8 cellular contexts compared by ENCODE assay signal in genomic region chr2:62215306-62216064, GRCh38. TPM values are rescaled to one million over a fixed set of nuclear protein-coding genes. Genes with fewer than 3 reads are reported as not detected.
DNase-seq lines count a peak whose midpoint lies in the region; ATAC-seq, FAIRE-seq and TF ChIP-seq lines count a peak whose summit lies in the region.

No MANE protein-coding gene starts in this region.

- no peak overlapping the region for H3K9ac ChIP-seq in mammary epithelial cell (ENCODE audit: insufficient read depth, low read length)
- H3K9ac ChIP-seq in HepG2 (ENCODE audit: insufficient read depth, low read depth, low read length) = no peak overlapping the region

- H3K27ac Mint-ChIP-seq in MCF 10A (ENCODE audit: low read depth, unreplicated experiment) = peak overlapping the region; percentile 61

- H4K20me1 ChIP-seq in mammary epithelial cell (ENCODE audit: insufficient read depth, low read length) = no peaks in the 10 kb centered on the region
- peaks cover 96% of the 10 kb centered on the region; the same call in 1 of the 2 replicates for H4K20me1 ChIP-seq in HepG2 (ENCODE audit: insufficient read depth, low read length)

- CTCF ChIA-PET in MCF 10A (lab: Yijun Ruan, JAX) (interaction anchor here (0.6 to 1.5 kb wide), 4 partner anchors 17 to 228 kb away, joined by 3 to 8 read pairs (median 4); no protein-coding TSS in a partner anchor), mammary epithelial cell (lab: Charles Lee; ENCODE audit: low non-redundant PET) (no interaction called here), HepG2 (lab: Yijun Ruan, JAX; ENCODE audit: low intra/inter-chr PET ratio, low total read pairs) (no interaction called here)

- H3K79me2 ChIP-seq in mammary epithelial cell (ENCODE audit: insufficient read depth, low read length) (peaks cover 100% of the 10 kb centered on the region), HepG2 (ENCODE audit: insufficient read depth, low read length) (peaks cover 98% of the 10 kb centered on the region)

- no peak for TF ChIP-seq RAD21 in HepG2 (CRISPR knock-in tag; IDR thresholded peaks at IDR 0.05)

- WGBS in mammary epithelial cell (ENCODE audit: low coverage, missing lambda C conversion rate) = 56% methylated on average over 11 of the region's 11 CpGs
- 91% methylated on average over 11 of the region's 11 CpGs for WGBS in HepG2 (ENCODE audit: low lambda C conversion rate)

- dilution Hi-C loops in mammary epithelial cell (cut with HindIII; ENCODE audit: low sequenced_read_pairs) = no loop called here

- H3K4me1 ChIP-seq in mammary epithelial cell (ENCODE audit: insufficient read depth, low read length) (peaks cover 17% of the 10 kb centered on the region), breast epithelium (peaks cover 9 to 17% of the 10 kb centered on the region in 2 donors), HepG2 (ENCODE audit: insufficient read depth, low read length) (peaks cover 65% of the 10 kb centered on the region), upper lobe of right lung (peaks cover 52% of the 10 kb centered on the region)

- TF ChIP-seq POLR2A in breast epithelium (IDR thresholded peaks at IDR 0.05) (no peak), HepG2 (IDR thresholded peaks at IDR 0.05; ENCODE audit: insufficient read depth in 1 of 2, low read depth in 2 of 2, low read length in 2 of 2) (0 out of 4 replicates have a peak, but pooled peaks of 1 of the 2 experiments have one; percentile 3)

- H3K36me3 Mint-ChIP-seq in MCF 10A (ENCODE audit: insufficient read depth, unreplicated experiment) = peaks cover 6% of the 10 kb centered on the region

- TF ChIP-seq CTCF in MCF 10A (IDR thresholded peaks at IDR 0.05; ENCODE audit: unreplicated experiment) = no peak
- TF ChIP-seq CTCF in mammary epithelial cell (conservative IDR thresholded peaks at IDR 0.05 in 1 of 2, IDR thresholded peaks at IDR 0.05 in 1 of 2; ENCODE audit: extremely low read depth in 1 of 2, insufficient read depth in 1 of 2, low read depth in 1 of 2, low read length in 2 of 2) = no peak
- no peak for TF ChIP-seq CTCF in breast epithelium (IDR thresholded peaks at IDR 0.05)
- TF ChIP-seq CTCF in HepG2 (CRISPR knock-in tag; IDR thresholded peaks at IDR 0.05) = no peak
- no peak for TF ChIP-seq CTCF in upper lobe of right lung (IDR thresholded peaks at IDR 0.05)

- no peak overlapping the region for H3K4me3 Mint-ChIP-seq in MCF 10A (ENCODE audit: unreplicated experiment)

- H3K4me1 Mint-ChIP-seq in MCF 10A (ENCODE audit: insufficient read depth, unreplicated experiment) = peaks cover 32% of the 10 kb centered on the region

- H3K36me3 ChIP-seq in mammary epithelial cell (ENCODE audit: insufficient read depth, low read length) (no peaks in the 10 kb centered on the region), breast epithelium (no peaks in the 10 kb centered on the region), HepG2 (replicated peaks in 1 of 2; ENCODE audit: control insufficient read depth in 1 of 2, insufficient read depth in 2 of 2, low read length in 2 of 2) (peaks cover 1 to 3% of the 10 kb centered on the region in 2 experiments; a peak in 1 of 5 replicates), upper lobe of right lung (no peaks in the 10 kb centered on the region)

- no peaks in the 10 kb centered on the region for H3K27me3 ChIP-seq in mammary epithelial cell (ENCODE audit: insufficient read depth, low read length)
- no peaks in the 10 kb centered on the region for H3K27me3 ChIP-seq in breast epithelium
- no peaks in the 10 kb centered on the region for H3K27me3 ChIP-seq in HepG2 (ENCODE audit: control insufficient read depth in 1 of 2, insufficient read depth in 2 of 2, low read length in 2 of 2)
- no peaks in the 10 kb centered on the region for H3K27me3 ChIP-seq in upper lobe of right lung

- H3K9me3 ChIP-seq in mammary epithelial cell (replicated peaks; ENCODE audit: insufficient read depth, low read length) = no peaks in the 10 kb centered on the region
- no peaks in the 10 kb centered on the region for H3K9me3 ChIP-seq in breast epithelium
- peaks cover 9% of the 10 kb centered on the region; the same call in 1 of the 2 replicates for H3K9me3 ChIP-seq in HepG2 (ENCODE audit: low read length)
- no peaks in the 10 kb centered on the region for H3K9me3 ChIP-seq in upper lobe of right lung

- H3K9me3 Mint-ChIP-seq in MCF 10A (ENCODE audit: unreplicated experiment) = no peaks in the 10 kb centered on the region

- H2AFZ ChIP-seq in mammary epithelial cell (ENCODE audit: low read depth, low read length) = no peak overlapping the region
- H2AFZ ChIP-seq in HepG2 (ENCODE audit: low read length) = no peak overlapping the region

- FAIRE-seq in HepG2 (lab: Jason Lieb, UNC) = no peak

- DNase-seq in MCF 10A (ENCODE audit: unreplicated experiment) (no peak), mammary epithelial cell (no peak), breast epithelium (ENCODE audit: low spot score in 2 of 2) (no peak), HepG2 (ENCODE audit: low spot score) (no peak), upper lobe of right lung (no peak), AML-193 (lab: John Stamatoyannopoulos, UW) (no peak), NCI-H1417 (lab: John Stamatoyannopoulos, UW) (no peak), nucleus accumbens (lab: John Stamatoyannopoulos, UW) (no peak)

- H3K27me3 Mint-ChIP-seq in MCF 10A (ENCODE audit: insufficient read depth, unreplicated experiment) = no peaks in the 10 kb centered on the region

- H3K4me2 ChIP-seq in mammary epithelial cell (ENCODE audit: insufficient read depth, low read depth, low read length) = no peak overlapping the region
- H3K4me2 ChIP-seq in HepG2 (ENCODE audit: low read depth, low read length) = no peak overlapping the region; the same call in 1 of the 2 replicates

- H3K27ac ChIP-seq in mammary epithelial cell (ENCODE audit: insufficient read depth, low read depth, low read length) = no peak overlapping the region
- peak overlapping the region; percentile 68 to 78 for H3K27ac ChIP-seq in breast epithelium
- no peak overlapping the region for H3K27ac ChIP-seq in HepG2 (ENCODE audit: extremely low read length, insufficient read depth, low read length)
- H3K27ac ChIP-seq in upper lobe of right lung = peak overlapping the region; percentile 27

- POLR2A ChIA-PET in MCF 10A (lab: Yijun Ruan, JAX) (interaction anchor here (0.6 to 1.5 kb wide), 5 partner anchors 15 to 1305 kb away, joined by 3 to 6 read pairs (median 3); no protein-coding TSS in a partner anchor), HepG2 (lab: Yijun Ruan, JAX) (no interaction called here)

- ATAC-seq in HepG2 (peak; percentile 22), upper lobe of right lung (peak; percentile 35)

- intact Hi-C loops in MCF 10A (cut with micrococcal nuclease) = no loop called here
- intact Hi-C loops in mammary epithelial cell (cut with micrococcal nuclease) = no loop called here
- intact Hi-C loops in breast epithelium (cut with DNase I; ENCODE audit: low total_unique reads) = no loop called here
- intact Hi-C loops in HepG2 (cut with micrococcal nuclease; ENCODE audit: unreplicated experiment) = no loop called here
- intact Hi-C loops in upper lobe of right lung (cut with DNase I) = no loop called here

- TF ChIP-seq EP300 in HepG2 (IDR thresholded peaks at IDR 0.05; ENCODE audit: low read depth in 2 of 2, low read length in 2 of 2) = no peak
- no peak for TF ChIP-seq EP300 in HepG2 (CRISPR knock-in tag; IDR thresholded peaks at IDR 0.05; ENCODE audit: borderline replicate concordance)

- in situ Hi-C loops in mammary epithelial cell (cut with MboI; ENCODE audit: low sequenced_read_pairs in 2 of 2) = no loop called here
- in situ Hi-C loops in HepG2 (cut with HindIII; ENCODE audit: extremely low pct_ligation_motif_present, low pct_unique_long_range_greater_than_20kb) = no loop called here

- no peak overlapping the region for H3K4me3 ChIP-seq in mammary epithelial cell (replicated peaks in 1 of 3; ENCODE audit: insufficient read depth in 1 of 3, low read depth in 2 of 3, low read length in 3 of 3)
- peak overlapping the region in 1 of 3 donors; percentile 32 for H3K4me3 ChIP-seq in breast epithelium
- H3K4me3 ChIP-seq in HepG2 (replicated peaks in 1 of 3; ENCODE audit: insufficient read depth in 1 of 3, low read depth in 2 of 3, low read length in 3 of 3) = no peak overlapping the region
- H3K4me3 ChIP-seq in upper lobe of right lung = no peak overlapping the region

- BruUV-seq in MCF 10A (replicated peaks; lab: Mats Ljungman, UMichigan) = no TSS peak
- BruUV-seq in mammary epithelial cell (replicated peaks; lab: Mats Ljungman, UMichigan) = no TSS peak
- no TSS peak for BruUV-seq in HepG2 (replicated peaks; lab: Mats Ljungman, UMichigan)

TF ChIP-seq in HepG2, 621 proteins besides CTCF, POLR2A, EP300 and RAD21 (continues in another document):
- no peak for TF ChIP-seq ZSCAN21 (CRISPR knock-in tag; IDR thresholded peaks at IDR 0.05; ENCODE audit: borderline replicate concordance)
- TF ChIP-seq PHF8 (CRISPR knock-in tag; IDR thresholded peaks at IDR 0.05) = 0 out of 2 replicates have a peak, but pooled peaks have one; percentile 13
- TF ChIP-seq CCDC6 (CRISPR knock-in tag; IDR thresholded peaks at IDR 0.05) = no peak

RNA-seq across cellular contexts. Expression of gene B3GNT2, which starts 19.6 kb away (rescaled TPM):
- total RNA-seq in MCF 10A (2022) = 12.3 and 15.3 TPM in 2 replicates
- 10 to 100 TPM; 35.2 to 44.8 TPM for total RNA-seq in mammary epithelial cell
- 21.2 TPM for polyA plus RNA-seq in mammary epithelial cell
- 32.4 TPM for polyA minus RNA-seq in mammary epithelial cell
- 10 to 100 TPM; 16.3 to 39.5 (median 25.6) TPM for total RNA-seq in breast epithelium
- 19.5 and 28.5 TPM in 2 replicates for total RNA-seq in HepG2 (2016; rRNA removed; fragmentation: Illumina TruSeq; extraction: Trizol)
- total RNA-seq in HepG2 (2016; cell fraction: cytosol; rRNA removed; fragmentation: Illumina TruSeq; extraction: Trizol; ENCODE audit: low read depth) = 5.6 and 5.7 TPM in 2 replicates
- 19.3 and 27.8 TPM in 2 replicates for total RNA-seq in HepG2 (2016; cell fraction: insoluble cytoplasmic fraction; rRNA removed; fragmentation: Illumina TruSeq; extraction: Trizol)
- total RNA-seq in HepG2 (2016; cell fraction: membrane; rRNA removed; fragmentation: Illumina TruSeq; extraction: Trizol) = 13.3 and 14.8 TPM in 2 replicates
- 27.5 and 28.5 TPM in 2 replicates for total RNA-seq in HepG2 (2016; cell fraction: nucleus; rRNA removed; fragmentation: Illumina TruSeq; extraction: Trizol)
- polyA plus RNA-seq in HepG2 (2011; rRNA removed) = 26.3 and 29.3 TPM in 2 replicates
- 15.9 and 28.7 TPM in 2 replicates for polyA plus RNA-seq in HepG2 (2011; cell fraction: cytosol; rRNA removed)
- 7.3 and 11.3 TPM in 2 replicates for polyA plus RNA-seq in HepG2 (2011; cell fraction: nucleus; rRNA removed)
- 54.4 and 58.5 TPM in 2 replicates for polyA plus RNA-seq in HepG2 (2012)
- 1.4 and 1.7 TPM in 2 replicates for polyA plus RNA-seq in HepG2 (2016; cell fraction: cytosol; fragmentation: Illumina TruSeq; extraction: Trizol; ENCODE audit: low read depth)
- polyA plus RNA-seq in HepG2 (2016; cell fraction: insoluble cytoplasmic fraction; fragmentation: Illumina TruSeq; extraction: Trizol; ENCODE audit: low read depth) = 17.4 and 17.6 TPM in 2 replicates
- 5.6 and 5.8 TPM in 2 replicates for polyA plus RNA-seq in HepG2 (2016; cell fraction: membrane; fragmentation: Illumina TruSeq; extraction: Trizol; ENCODE audit: low read depth)
- 29.6 and 33.7 TPM in 2 replicates for polyA plus RNA-seq in HepG2 (2016; cell fraction: nucleus; fragmentation: Illumina TruSeq; extraction: Trizol; ENCODE audit: insufficient read depth, low read depth)
- polyA minus RNA-seq in HepG2 (2011; rRNA and poly(A)+ RNA removed; ENCODE audit: low replicate concordance) = 11.0 and 33.8 TPM in 2 replicates
- polyA minus RNA-seq in HepG2 (2011; cell fraction: cytosol; rRNA and poly(A)+ RNA removed) = 29.1 and 41.9 TPM in 2 replicates
- polyA minus RNA-seq in HepG2 (2011; cell fraction: nucleus; rRNA and poly(A)+ RNA removed) = 28.5 and 42.8 TPM in 2 replicates
- 38.6 TPM for total RNA-seq in upper lobe of right lung

Comparison
In these comparisons a context has a peak if more than half of its experiments do, and no peak if none do; other contexts are left out.
1. H3K27ac ChIP-seq: peak in breast epithelium (2 of 2) and upper lobe of right lung (single experiment); none in mammary epithelial cell (single experiment) and HepG2 (single experiment).